17 cellular contexts compared by ENCODE assay signal in genomic region chr6:72704979-72705378, GRCh38.
A peak's percentile ranks its signal among the peaks of the same experiment; 100 is the strongest.
DNase-seq lines count a peak whose midpoint lies in the region; ATAC-seq, FAIRE-seq and TF ChIP-seq lines count a peak whose summit lies in the region.
"Had no signal": no experiment of that assay in that cellular context is flagged by ENCODE, and none has a peak within 500 bp of the region (broad histone marks: within the 10 kb centered on the region; RNA-seq: fewer than 3 reads in every experiment).

No MANE protein-coding gene starts in this region.

- POLR2A ChIA-PET in SK-N-SH (lab: Yijun Ruan, JAX), result no interaction called here
- POLR2A ChIA-PET in endothelial cell of umbilical vein (lab: Charles Lee), result no interaction called here

- intact Hi-C loops in endothelial cell of umbilical vein (cut with micrococcal nuclease), result no loop called here

- no peaks in the 10 kb centered on the region for H3K9me2 ChIP-seq in SK-N-SH

- H3K9me3 ChIP-seq in SK-N-SH (0 out of 2 replicates have a peak, but pooled peaks cover 8% of the 10 kb centered on the region), endothelial cell of umbilical vein (replicated peaks; ENCODE audit: control insufficient read depth, insufficient read depth, low read length) (no peaks in the 10 kb centered on the region)
- H3K9me3 ChIP-seq: thoracic aorta had no signal

- no peak for ATAC-seq in HG03095 (IDR thresholded peaks at IDR 0.05; ENCODE audit: unreplicated experiment)
- ATAC-seq: activated CD4-positive, alpha-beta T cell treated with anti-CD3 and anti-CD28 coated beads for 36 hours; left ventricle myocardium superior had no signal

- no peak for DNase-seq in AG09309 (ENCODE audit: low read depth)
- DNase-seq in HCEC 1CT, result peak; percentile 15
- peak; percentile 1 for DNase-seq in SK-N-SH
- DNase-seq in endothelial cell of umbilical vein (ENCODE audit: low read depth, low spot score), result peak; percentile 6
- no peak for DNase-seq in kidney tubule cell (ENCODE audit: low spot score)
- no peak for DNase-seq in NCI-H1417 treated with DMSO at 0.1 percent for 48 hours (lab: John Stamatoyannopoulos, UW)
- no peak for DNase-seq in SW480 (ENCODE audit: low spot score)
- DNase-seq: activated CD4-positive, alpha-beta T cell treated with anti-CD3 and anti-CD28 coated beads for 36 hours; activated CD8-positive, alpha-beta memory T cell treated with anti-CD3 and anti-CD28 coated beads, Interleukin-2, amount 50 U/mL, for 48 hours; COR-L47; left ventricle myocardium superior; NCI-H1436 treated with DMSO at 0.1 percent for 48 hours; posterior cingulate gyrus; SHP77 treated with DMSO at 0.1 percent for 48 hours; small intestine had no signal

- no peaks in the 10 kb centered on the region for H4K20me1 ChIP-seq in SK-N-SH (ENCODE audit: insufficient read depth)
- no peaks in the 10 kb centered on the region for H4K20me1 ChIP-seq in endothelial cell of umbilical vein (replicated peaks; ENCODE audit: control insufficient read depth, extremely low read depth, insufficient read depth, low read length)

- dilution Hi-C loops in endothelial cell of umbilical vein (cut with MboI; ENCODE audit: extremely low pct_ligation_motif_present, low sequenced_read_pairs), result no loop called here

- 87% methylated on average over 4 of the region's 4 CpGs for WGBS in SK-N-SH (ENCODE audit: low lambda C conversion rate)

- no peak for FAIRE-seq in endothelial cell of umbilical vein (lab: Jason Lieb, UNC)
- FAIRE-seq: small intestine had no signal

- TF ChIP-seq CTCF in AG09309 (IDR thresholded peaks at IDR 0.05; ENCODE audit: control insufficient read depth, insufficient read depth, low read depth, low read length, missing control alignments) (peak; percentile 9), SK-N-SH (IDR thresholded peaks at IDR 0.05) (no peak; the same call in 1 of the 2 replicates), endothelial cell of umbilical vein (IDR thresholded peaks at IDR 0.05; ENCODE audit: extremely low read depth in 1 of 2, insufficient read depth in 1 of 2, low read depth in 1 of 2, low read length in 2 of 2) (no peak)

- H3K4me3 ChIP-seq in AG09309 (ENCODE audit: control insufficient read depth, low read depth, low read length) (no peak overlapping the region), SK-N-SH (ENCODE audit: low read depth in 2 of 2, low read length in 1 of 2) (no peak overlapping the region), endothelial cell of umbilical vein (replicated peaks in 1 of 3; ENCODE audit: insufficient read depth in 1 of 3, low read depth in 1 of 3, low read length in 3 of 3) (no peak overlapping the region)
- H3K4me3 ChIP-seq: thoracic aorta had no signal

- H3F3A ChIP-seq in SK-N-SH (replicated peaks; ENCODE audit: insufficient read depth), result no peaks in the 10 kb centered on the region

- H3K27ac ChIP-seq in SK-N-SH (ENCODE audit: low read depth in 2 of 2, low read length in 1 of 2) (no peak overlapping the region), endothelial cell of umbilical vein (ENCODE audit: insufficient read depth, low read depth, low read length) (no peak overlapping the region)
- H3K27ac ChIP-seq: thoracic aorta had no signal

- H2AFZ ChIP-seq in SK-N-SH (ENCODE audit: low read depth) (no peak overlapping the region), endothelial cell of umbilical vein (ENCODE audit: low read depth, low read length) (no peak overlapping the region)

- no peak for TF ChIP-seq POLR2A in endothelial cell of umbilical vein (IDR thresholded peaks at IDR 0.05; ENCODE audit: low read depth, low read length)

- CTCF ChIA-PET in SK-N-SH (lab: Yijun Ruan, JAX), result interaction anchor here (1.4 kb wide), 1 partner anchor 11 kb away, joined by 3 read pairs; no protein-coding TSS in a partner anchor
- CTCF ChIA-PET in endothelial cell of umbilical vein (lab: Charles Lee), result interaction anchor here (1.1 to 3.2 kb wide), 3 partner anchors 89 to 430 kb away, joined by 3 to 28 read pairs (median 3); no protein-coding TSS in a partner anchor

- TF ChIP-seq RAD21 in SK-N-SH (IDR thresholded peaks at IDR 0.05; ENCODE audit: low read length), result no peak

- H3K36me3 ChIP-seq in SK-N-SH (replicated peaks in 1 of 2; ENCODE audit: control insufficient read depth in 1 of 2, insufficient read depth in 2 of 2, low read length in 1 of 2) (peaks cover 0 to 27% of the 10 kb centered on the region in 2 experiments), endothelial cell of umbilical vein (ENCODE audit: control insufficient read depth in 2 of 2, extremely low read depth in 1 of 2, insufficient read depth in 2 of 2, low read length in 2 of 2) (no peaks in the 10 kb centered on the region)
- H3K36me3 ChIP-seq: thoracic aorta had no signal

- H3K4me2 ChIP-seq in SK-N-SH (no peak overlapping the region), endothelial cell of umbilical vein (ENCODE audit: insufficient read depth, low read length) (no peak overlapping the region)

- H3K9me1 ChIP-seq in endothelial cell of umbilical vein (replicated peaks; ENCODE audit: control insufficient read depth, extremely low read depth, insufficient read depth, low read length), result no peaks in the 10 kb centered on the region

- H3K4me1 ChIP-seq in SK-N-SH (ENCODE audit: control insufficient read depth in 1 of 2, insufficient read depth in 2 of 2, low read depth in 1 of 2, low read length in 1 of 2) (no peaks in the 10 kb centered on the region), endothelial cell of umbilical vein (ENCODE audit: control insufficient read depth, extremely low read depth, insufficient read depth, low read length) (no peaks in the 10 kb centered on the region)

- H3K9ac ChIP-seq in SK-N-SH, result no peak overlapping the region
- no peak overlapping the region for H3K9ac ChIP-seq in endothelial cell of umbilical vein (replicated peaks; ENCODE audit: extremely low read depth, insufficient read depth, low read length)

- BruUV-seq in endothelial cell of umbilical vein (replicated peaks; lab: Mats Ljungman, UMichigan), result no TSS peak

- H3K27me3 ChIP-seq in SK-N-SH (ENCODE audit: insufficient read depth), result no peaks in the 10 kb centered on the region
- peaks cover 0 to 2% of the 10 kb centered on the region in 2 experiments for H3K27me3 ChIP-seq in endothelial cell of umbilical vein (ENCODE audit: control insufficient read depth in 2 of 2, insufficient read depth in 2 of 2, low read length in 2 of 2)

- H3K79me2 ChIP-seq in SK-N-SH (ENCODE audit: insufficient read depth) (peaks cover 84% of the 10 kb centered on the region), endothelial cell of umbilical vein (ENCODE audit: control insufficient read depth, insufficient read depth, low read length) (no peaks in the 10 kb centered on the region)

- no peak for TF ChIP-seq EP300 in SK-N-SH (IDR thresholded peaks at IDR 0.05; ENCODE audit: borderline replicate concordance in 1 of 2, low read depth in 1 of 2, low read length in 1 of 2)

TF ChIP-seq in SK-N-SH, 30 proteins besides CTCF, POLR2A, EP300 and RAD21:
- TF ChIP-seq SMC3 (IDR thresholded peaks at IDR 0.05; ENCODE audit: low read depth, low read length) (0 out of 2 replicates have a peak, but pooled peaks have one; percentile 17), FOXJ3 (CRISPR knock-in tag; IDR thresholded peaks at IDR 0.05) (no peak)

TF ChIP-seq in endothelial cell of umbilical vein, 7 proteins besides CTCF, POLR2A, EP300 and RAD21:
- no peak for TF ChIP-seq FOS (IDR thresholded peaks at IDR 0.05; ENCODE audit: borderline replicate concordance, insufficient read depth, low read length)
- no peak for TF ChIP-seq GATA2 (IDR thresholded peaks at IDR 0.05; ENCODE audit: insufficient read depth, insufficient read length, low read depth, low read length)
- TF ChIP-seq EZH2 (IDR thresholded peaks at IDR 0.05; ENCODE audit: borderline replicate concordance, low read depth, low read length, severe bottlenecking), result no peak
- TF ChIP-seq JUN (IDR thresholded peaks at IDR 0.05; ENCODE audit: borderline replicate concordance, insufficient read depth, insufficient read length, low read depth), result no peak
- no peak for TF ChIP-seq POLR2AphosphoS5 (IDR thresholded peaks at IDR 0.05; ENCODE audit: insufficient read depth, low read depth, low read length)
- no peak for TF ChIP-seq MAX (IDR thresholded peaks at IDR 0.05; ENCODE audit: insufficient read depth, insufficient read length)
- TF ChIP-seq MYC (IDR thresholded peaks at IDR 0.05; ENCODE audit: low read depth, low read length), result no peak

Comparison
In these comparisons a context has a peak if more than half of its experiments do, and no peak if none do; other contexts are left out.
1. DNase-seq: peak in HCEC 1CT (single experiment), SK-N-SH (single experiment) and endothelial cell of umbilical vein (single experiment); none in AG09309 (single experiment), kidney tubule cell (single experiment), NCI-H1417 treated with DMSO at 0.1 percent for 48 hours (single experiment) and SW480 (single experiment).